ENCODE assay signal across 12 cellular contexts in genomic region chr22:38033522-38034277, GRCh38. TPM values are rescaled to one million over a fixed set of nuclear protein-coding genes. Genes with fewer than 3 reads are reported as not detected.
DNase-seq lines count a peak whose midpoint lies in the region; ATAC-seq, FAIRE-seq and TF ChIP-seq lines count a peak whose summit lies in the region.
"Had no signal": no experiment of that assay in that cellular context is flagged by ENCODE, and none has a peak within 500 bp of the region (broad histone marks: within the 10 kb centered on the region; RNA-seq: fewer than 3 reads in every experiment).

No MANE protein-coding gene starts in this region.

- H3K4me3 Mint-ChIP-seq in mesothelial cell of epicardium: no peak overlapping the region
- H3K4me3 Mint-ChIP-seq: T-helper 1 cell treated with Interleukin-12 subunit alpha and Interleukin-12 subunit beta and Interleukin-4 antibody, amounts not matched to agents 30 μg/mL and 1 μg/mL, for 36 hours had no signal

- H3K9me3 Mint-ChIP-seq in mesothelial cell of epicardium: no peaks in the 10 kb centered on the region
- H3K9me3 Mint-ChIP-seq: T-helper 1 cell treated with Interleukin-12 subunit alpha and Interleukin-12 subunit beta and Interleukin-4 antibody, amounts not matched to agents 30 μg/mL and 1 μg/mL, for 36 hours had no signal

- H3K36me3 Mint-ChIP-seq in mesothelial cell of epicardium: no peaks in the 10 kb centered on the region

- TF ChIP-seq CTCF in dorsolateral prefrontal cortex (IDR thresholded peaks at IDR 0.05 in 54 of 56, conservative IDR thresholded peaks at IDR 0.05 in 2 of 56; ENCODE audit: low read depth in 1 of 56, partially characterized antibody in 56 of 56) (peak in 2 of 56 donors; percentile 22 to 24), mesothelial cell of epicardium (IDR thresholded peaks at IDR 0.05; ENCODE audit: unreplicated experiment) (no peak), D721Med (IDR thresholded peaks at IDR 0.05; ENCODE audit: insufficient read depth, missing control alignments) (no peak)

- peaks cover 17% of the 10 kb centered on the region for H3K4me1 Mint-ChIP-seq in mesothelial cell of epicardium

- H3K4me3 ChIP-seq in dorsolateral prefrontal cortex: peak overlapping the region in 8 of 59 donors; percentile 2 to 20 (median 10)

- H3K27me3 Mint-ChIP-seq in mesothelial cell of epicardium (ENCODE audit: low read depth): no peaks in the 10 kb centered on the region

- H3K27ac Mint-ChIP-seq in mesothelial cell of epicardium: peak overlapping the region; percentile 77
- H3K27ac Mint-ChIP-seq: T-helper 1 cell treated with Interleukin-12 subunit alpha and Interleukin-12 subunit beta and Interleukin-4 antibody, amounts not matched to agents 30 μg/mL and 1 μg/mL, for 36 hours had no signal

- no peak for FAIRE-seq in D721Med (lab: Jason Lieb, UNC)

- peak; percentile 59 for DNase-seq in NCI-H1694 (lab: John Stamatoyannopoulos, UW)
- DNase-seq in dorsolateral prefrontal cortex: peak; percentile 49 to 94 (median 89)
- DNase-seq in mesothelial cell of epicardium (ENCODE audit: low spot score in 2 of 2, unreplicated experiment in 2 of 2): no peak
- DNase-seq in D721Med (ENCODE audit: insufficient read length, low spot score): no peak
- DNase-seq in kidney glomerular epithelial cell (lab: John Stamatoyannopoulos, UW): no peak
- no peak for DNase-seq in NCI-H2227 treated with DMSO at 0.1 percent for 48 hours (lab: John Stamatoyannopoulos, UW)
- DNase-seq: activated naive CD4-positive, alpha-beta T cell; NCI-H2081 treated with DMSO at 0.1 percent for 48 hours had no signal

- H3K27ac ChIP-seq in dorsolateral prefrontal cortex: peak overlapping the region; percentile 93 to 100 (median 99)
- H3K27ac ChIP-seq in temporal lobe (ENCODE audit: low read depth, low read length): peak overlapping the region; percentile 100

- H3K27me3 ChIP-seq in dorsolateral prefrontal cortex: no peaks in the 10 kb centered on the region

- ATAC-seq in GM18870 (IDR thresholded peaks at IDR 0.05; ENCODE audit: unreplicated experiment): no peak

- intact Hi-C loops in dorsolateral prefrontal cortex (cut with DNase I): loop anchor here (1.0 to 5.0 kb wide), 4 partner anchors 16 to 49 kb away; partner anchors contain the start of gene SOX10 (in 1 of the 2)

RNA-seq across cellular contexts. Expression of gene PICK1, which starts 23.5 kb away (rescaled TPM):
- 100 to 1,000 TPM in 12 of 120 experiments, 10 to 100 TPM in 108; 45.5 to 186 (median 75.9) TPM for total RNA-seq in dorsolateral prefrontal cortex
- total RNA-seq in mesothelial cell of epicardium: 69.3 to 75.6 TPM (median 74.3 TPM) in 3 replicates
- total RNA-seq in temporal lobe: 21.6 TPM

RNA-seq across cellular contexts. Expression of gene SOX10, which starts 49.3 kb away (rescaled TPM):
- 100 to 1,000 TPM in 35 of 120 experiments, 10 to 100 TPM in 85; 19.6 to 299 (median 76.3) TPM for total RNA-seq in dorsolateral prefrontal cortex
- total RNA-seq in mesothelial cell of epicardium: 0.07 to 0.33 TPM (median 0.09 TPM) in 3 replicates
- 5.2 TPM for total RNA-seq in temporal lobe
- total RNA-seq: fibroblast of villous mesenchyme had no signal

RNA-seq across cellular contexts. Expression of gene SLC16A8, which starts 50.3 kb away (rescaled TPM):
- total RNA-seq in dorsolateral prefrontal cortex (1 to 10 TPM in 92 of 120 experiments, under 1 TPM in 20, not detected in 8; 0.35 to 9.3 (median 1.9) TPM), mesothelial cell of epicardium (0.14 to 0.60 TPM (median 0.18 TPM) in 3 replicates), temporal lobe (1.2 TPM)
- total RNA-seq: fibroblast of villous mesenchyme had no signal

Comparison
In these comparisons a context has a peak if more than half of its experiments do, and no peak if none do; other contexts are left out.
1. DNase-seq: peak in NCI-H1694 (single experiment) and dorsolateral prefrontal cortex (10 of 10); none in mesothelial cell of epicardium (0 of 2), D721Med (single experiment), kidney glomerular epithelial cell (single experiment) and NCI-H2227 treated with DMSO at 0.1 percent for 48 hours (single experiment).